In the genomic region with DNA sequence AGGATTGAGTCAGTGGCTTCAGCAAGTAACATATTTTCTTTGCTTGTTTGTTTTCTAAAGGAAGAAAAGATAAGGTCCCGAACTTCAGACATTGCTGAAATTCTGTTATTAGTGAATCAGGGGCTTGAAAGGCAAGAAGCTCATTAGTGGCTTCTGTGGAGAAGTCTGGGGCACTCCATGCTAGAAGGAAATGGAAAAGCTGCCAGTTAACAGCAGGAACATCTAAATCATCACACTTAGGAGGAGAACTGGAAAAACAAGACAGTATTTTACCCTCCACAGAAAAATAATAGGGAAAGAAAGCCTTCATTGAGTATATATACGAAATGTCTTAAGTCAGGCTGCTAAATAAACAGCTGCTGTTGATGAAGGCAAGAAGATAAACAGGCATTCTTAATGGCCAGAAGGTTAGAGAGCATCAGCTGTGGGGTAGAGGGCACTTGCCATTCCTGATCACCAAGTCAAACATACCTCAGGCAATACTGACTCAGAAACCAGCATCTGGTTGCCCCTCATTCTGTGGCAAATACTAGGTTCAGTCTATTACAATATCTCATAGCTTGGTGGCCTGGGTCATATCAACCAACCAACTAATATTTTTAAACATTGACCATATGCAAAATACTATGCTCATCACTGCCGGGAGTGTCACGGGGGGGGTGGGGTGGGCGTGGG, we compare ENCODE assay signal across 11 cellular contexts.
A peak's percentile ranks its signal among the peaks of the same experiment; 100 is the strongest.
DNase-seq lines count a peak whose midpoint lies in the region; ATAC-seq and TF ChIP-seq lines count a peak whose summit lies in the region.
"Had no signal": no experiment of that assay in that cellular context is flagged by ENCODE, and none has a peak within 500 bp of the region (broad histone marks: within the 10 kb centered on the region; RNA-seq: fewer than 3 reads in every experiment).

No MANE protein-coding gene starts in this region.

- H3K36me3 ChIP-seq in BJ (ENCODE audit: control insufficient read depth, insufficient read depth, low read length) (no peaks in the 10 kb centered on the region), rectal smooth muscle tissue (ENCODE audit: control insufficient read depth, insufficient read depth, low read length) (no peaks in the 10 kb centered on the region)

- CTCF ChIA-PET in BJ (lab: Yijun Ruan, JAX), result interaction anchor here (0.9 to 2.3 kb wide), 5 partner anchors 11 to 145 kb away, joined by 3 to 9 read pairs (median 4); no protein-coding TSS in a partner anchor

- DNase-seq in BJ (ENCODE audit: low read depth), result peak; percentile 90
- DNase-seq in RPMI7951 (ENCODE audit: low read depth), result peak; percentile 82
- DNase-seq in fibroblast of villous mesenchyme (ENCODE audit: low read depth), result peak; percentile 87
- DNase-seq in MV-4-11 (lab: John Stamatoyannopoulos, UW), result no peak
- DNase-seq in stimulated activated CD4-positive, alpha-beta T cell treated with anti-CD3 and anti-CD28 coated beads, Interleukin-4, amount 100 ng/mL, for 4 hours, result no peak
- DNase-seq: activated naive CD4-positive, alpha-beta T cell treated with Interleukin-2 at 50 U/mL for 16 hours; Caco-2; NCI-H1436 treated with DMSO at 0.1 percent for 48 hours had no signal

- POLR2A ChIA-PET in BJ (lab: Charles Lee), result no interaction called here

- H3K27ac ChIP-seq in rectal smooth muscle tissue (ENCODE audit: low read depth, low read length), result peak overlapping the region; percentile 48

- no peaks in the 10 kb centered on the region for H3K4me1 ChIP-seq in rectal smooth muscle tissue (ENCODE audit: control insufficient read depth, insufficient read depth, low read length)

- ATAC-seq in HG03460 (IDR thresholded peaks at IDR 0.05; ENCODE audit: unreplicated experiment) (no peak), HG03280 (IDR thresholded peaks at IDR 0.05; ENCODE audit: unreplicated experiment) (no peak)

- H3K9ac ChIP-seq in rectal smooth muscle tissue (ENCODE audit: low read length), result no peak overlapping the region

- H3K27me3 ChIP-seq in BJ (ENCODE audit: control insufficient read depth, insufficient read depth, low read length) (no peaks in the 10 kb centered on the region), rectal smooth muscle tissue (ENCODE audit: control insufficient read depth, insufficient read depth, low read length) (no peaks in the 10 kb centered on the region)

- TF ChIP-seq CTCF in BJ (IDR thresholded peaks at IDR 0.05; ENCODE audit: insufficient read depth, low read depth, low read length) (no peak), fibroblast of villous mesenchyme (IDR thresholded peaks at IDR 0.05; ENCODE audit: insufficient read depth, low read depth, low read length) (no peak)

- no peak overlapping the region for H3K4me3 ChIP-seq in BJ (ENCODE audit: low read depth, low read length)
- no peak overlapping the region for H3K4me3 ChIP-seq in fibroblast of villous mesenchyme (ENCODE audit: low read depth, low read length)
- H3K4me3 ChIP-seq in rectal smooth muscle tissue (ENCODE audit: low read length), result no peak overlapping the region

Comparison
In these comparisons a context has a peak if more than half of its experiments do, and no peak if none do; other contexts are left out.
1. DNase-seq: peak in BJ (single experiment), RPMI7951 (single experiment) and fibroblast of villous mesenchyme (single experiment); none in MV-4-11 (single experiment) and stimulated activated CD4-positive, alpha-beta T cell treated with anti-CD3 and anti-CD28 coated beads, Interleukin-4, amount 100 ng/mL, for 4 hours (0 of 2).